1 cellular context compared by ENCODE assay signal in the genomic region with DNA sequence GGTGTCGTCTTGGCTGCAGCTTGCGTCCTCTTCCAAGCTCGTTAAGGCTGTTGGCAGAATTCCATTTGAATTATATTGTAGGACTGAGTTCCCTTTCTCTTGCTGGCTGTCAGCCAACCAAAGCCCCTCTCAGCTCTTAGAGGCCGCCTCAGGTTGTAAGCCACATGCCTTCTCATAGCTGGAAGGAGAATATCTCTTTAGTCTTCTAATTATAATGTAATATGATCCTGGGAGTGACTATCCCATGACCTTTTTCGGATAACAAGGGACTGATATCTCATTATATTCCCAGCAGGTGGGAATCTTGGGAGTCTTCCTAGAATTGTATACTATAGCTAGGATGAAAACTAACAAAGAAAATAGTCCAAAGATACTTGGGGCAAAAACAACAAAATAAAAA.
TF ChIP-seq lines count a peak whose summit lies in the region.

No MANE protein-coding gene starts in this region.

TF ChIP-seq in HEK293, 187 proteins besides CTCF, POLR2A, EP300 and RAD21 (continued from another document and continues in another):
- TF ChIP-seq, protein P1, sequence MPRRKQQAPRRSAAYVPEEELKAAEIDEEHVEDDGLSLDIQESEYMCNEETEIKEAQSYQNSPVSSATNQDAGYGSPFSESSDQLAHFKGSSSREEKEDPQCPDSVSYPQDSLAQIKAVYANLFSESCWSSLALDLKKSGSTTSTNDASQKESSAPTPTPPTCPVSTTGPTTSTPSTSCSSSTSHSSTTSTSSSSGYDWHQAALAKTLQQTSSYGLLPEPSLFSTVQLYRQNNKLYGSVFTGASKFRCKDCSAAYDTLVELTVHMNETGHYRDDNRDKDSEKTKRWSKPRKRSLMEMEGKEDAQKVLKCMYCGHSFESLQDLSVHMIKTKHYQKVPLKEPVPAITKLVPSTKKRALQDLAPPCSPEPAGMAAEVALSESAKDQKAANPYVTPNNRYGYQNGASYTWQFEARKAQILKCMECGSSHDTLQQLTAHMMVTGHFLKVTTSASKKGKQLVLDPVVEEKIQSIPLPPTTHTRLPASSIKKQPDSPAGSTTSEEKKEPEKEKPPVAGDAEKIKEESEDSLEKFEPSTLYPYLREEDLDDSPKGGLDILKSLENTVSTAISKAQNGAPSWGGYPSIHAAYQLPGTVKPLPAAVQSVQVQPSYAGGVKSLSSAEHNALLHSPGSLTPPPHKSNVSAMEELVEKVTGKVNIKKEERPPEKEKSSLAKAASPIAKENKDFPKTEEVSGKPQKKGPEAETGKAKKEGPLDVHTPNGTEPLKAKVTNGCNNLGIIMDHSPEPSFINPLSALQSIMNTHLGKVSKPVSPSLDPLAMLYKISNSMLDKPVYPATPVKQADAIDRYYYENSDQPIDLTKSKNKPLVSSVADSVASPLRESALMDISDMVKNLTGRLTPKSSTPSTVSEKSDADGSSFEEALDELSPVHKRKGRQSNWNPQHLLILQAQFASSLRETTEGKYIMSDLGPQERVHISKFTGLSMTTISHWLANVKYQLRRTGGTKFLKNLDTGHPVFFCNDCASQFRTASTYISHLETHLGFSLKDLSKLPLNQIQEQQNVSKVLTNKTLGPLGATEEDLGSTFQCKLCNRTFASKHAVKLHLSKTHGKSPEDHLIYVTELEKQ (tag by site-specific recombination; IDR thresholded peaks at IDR 0.05; ENCODE audit: borderline replicate concordance), result no peak
- TF ChIP-seq ZXDB (tag by site-specific recombination; IDR thresholded peaks at IDR 0.05) (0 out of 2 replicates have a peak, but pooled peaks have one; percentile 26), ZNF473 (tag by site-specific recombination; IDR thresholded peaks at IDR 0.05) (no peak), ZNF350 (tag by site-specific recombination; IDR thresholded peaks at IDR 0.05) (no peak), ZNF248 (tag by site-specific recombination; IDR thresholded peaks at IDR 0.05) (no peak), ZNF221 (tag by site-specific recombination; IDR thresholded peaks at IDR 0.05; ENCODE audit: borderline replicate concordance) (no peak), ZNF830 (tag by site-specific recombination; IDR thresholded peaks at IDR 0.05; ENCODE audit: low read depth) (no peak), ZNF843 (tag by site-specific recombination; IDR thresholded peaks at IDR 0.05) (peak; percentile 75), ZNF2 (tag by site-specific recombination; IDR thresholded peaks at IDR 0.05) (no peak), ZNF621 (tag by site-specific recombination; IDR thresholded peaks at IDR 0.05) (no peak), ZNF157 (tag by site-specific recombination; IDR thresholded peaks at IDR 0.05) (no peak), ZNF133 (tag by site-specific recombination; IDR thresholded peaks at IDR 0.05) (no peak), ZNF37A (tag by site-specific recombination; IDR thresholded peaks at IDR 0.05) (no peak), ZNF394 (tag by site-specific recombination; IDR thresholded peaks at IDR 0.05; ENCODE audit: borderline replicate concordance) (0 out of 2 replicates have a peak, but pooled peaks have one; percentile 29), ZFP69B (tag by site-specific recombination; IDR thresholded peaks at IDR 0.05) (no peak), SCRT1 (tag by site-specific recombination; IDR thresholded peaks at IDR 0.05; ENCODE audit: borderline replicate concordance) (no peak), ZNF138 (tag by site-specific recombination; IDR thresholded peaks at IDR 0.05; ENCODE audit: borderline replicate concordance) (no peak), ZNF792 (tag by site-specific recombination; IDR thresholded peaks at IDR 0.05) (no peak), ZFP3 (tag by site-specific recombination; IDR thresholded peaks at IDR 0.05; ENCODE audit: low read depth) (no peak), ZNF530 (tag by site-specific recombination; IDR thresholded peaks at IDR 0.05; ENCODE audit: low read depth) (no peak), SP7 (tag by site-specific recombination; IDR thresholded peaks at IDR 0.05) (peak; percentile 96), MZF1 (tag by site-specific recombination; IDR thresholded peaks at IDR 0.05; ENCODE audit: borderline replicate concordance) (no peak), ZNF664 (tag by site-specific recombination; IDR thresholded peaks at IDR 0.05) (no peak), ZNF366 (tag by site-specific recombination; conservative IDR thresholded peaks at IDR 0.05) (peak; percentile 81), ZNF501 (tag by site-specific recombination; IDR thresholded peaks at IDR 0.05) (no peak), ZNF571 (tag by site-specific recombination; IDR thresholded peaks at IDR 0.05) (no peak), ZNF777 (tag by site-specific recombination; IDR thresholded peaks at IDR 0.05; ENCODE audit: borderline replicate concordance) (no peak), ZEB2 (tag by site-specific recombination; IDR thresholded peaks at IDR 0.05) (0 out of 2 replicates have a peak, but pooled peaks have one; percentile 23)
- TF ChIP-seq, protein P2, sequence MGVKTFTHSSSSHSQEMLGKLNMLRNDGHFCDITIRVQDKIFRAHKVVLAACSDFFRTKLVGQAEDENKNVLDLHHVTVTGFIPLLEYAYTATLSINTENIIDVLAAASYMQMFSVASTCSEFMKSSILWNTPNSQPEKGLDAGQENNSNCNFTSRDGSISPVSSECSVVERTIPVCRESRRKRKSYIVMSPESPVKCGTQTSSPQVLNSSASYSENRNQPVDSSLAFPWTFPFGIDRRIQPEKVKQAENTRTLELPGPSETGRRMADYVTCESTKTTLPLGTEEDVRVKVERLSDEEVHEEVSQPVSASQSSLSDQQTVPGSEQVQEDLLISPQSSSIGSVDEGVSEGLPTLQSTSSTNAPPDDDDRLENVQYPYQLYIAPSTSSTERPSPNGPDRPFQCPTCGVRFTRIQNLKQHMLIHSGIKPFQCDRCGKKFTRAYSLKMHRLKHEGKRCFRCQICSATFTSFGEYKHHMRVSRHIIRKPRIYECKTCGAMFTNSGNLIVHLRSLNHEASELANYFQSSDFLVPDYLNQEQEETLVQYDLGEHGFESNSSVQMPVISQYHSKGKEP (tag by site-specific recombination; IDR thresholded peaks at IDR 0.05), result peak; percentile 28; the same call in 1 of the 2 replicates
- TF ChIP-seq, protein P3, sequence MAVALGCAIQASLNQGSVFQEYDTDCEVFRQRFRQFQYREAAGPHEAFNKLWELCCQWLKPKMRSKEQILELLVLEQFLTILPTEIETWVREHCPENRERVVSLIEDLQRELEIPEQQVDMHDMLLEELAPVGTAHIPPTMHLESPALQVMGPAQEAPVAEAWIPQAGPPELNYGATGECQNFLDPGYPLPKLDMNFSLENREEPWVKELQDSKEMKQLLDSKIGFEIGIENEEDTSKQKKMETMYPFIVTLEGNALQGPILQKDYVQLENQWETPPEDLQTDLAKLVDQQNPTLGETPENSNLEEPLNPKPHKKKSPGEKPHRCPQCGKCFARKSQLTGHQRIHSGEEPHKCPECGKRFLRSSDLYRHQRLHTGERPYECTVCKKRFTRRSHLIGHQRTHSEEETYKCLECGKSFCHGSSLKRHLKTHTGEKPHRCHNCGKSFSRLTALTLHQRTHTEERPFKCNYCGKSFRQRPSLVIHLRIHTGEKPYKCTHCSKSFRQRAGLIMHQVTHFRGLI (tag by site-specific recombination; IDR thresholded peaks at IDR 0.05), result no peak
- TF ChIP-seq, protein P4, sequence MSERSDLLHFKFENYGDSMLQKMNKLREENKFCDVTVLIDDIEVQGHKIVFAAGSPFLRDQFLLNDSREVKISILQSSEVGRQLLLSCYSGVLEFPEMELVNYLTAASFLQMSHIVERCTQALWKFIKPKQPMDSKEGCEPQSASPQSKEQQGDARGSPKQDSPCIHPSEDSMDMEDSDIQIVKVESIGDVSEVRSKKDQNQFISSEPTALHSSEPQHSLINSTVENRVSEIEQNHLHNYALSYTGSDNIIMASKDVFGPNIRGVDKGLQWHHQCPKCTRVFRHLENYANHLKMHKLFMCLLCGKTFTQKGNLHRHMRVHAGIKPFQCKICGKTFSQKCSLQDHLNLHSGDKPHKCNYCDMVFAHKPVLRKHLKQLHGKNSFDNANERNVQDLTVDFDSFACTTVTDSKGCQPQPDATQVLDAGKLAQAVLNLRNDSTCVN (tag by site-specific recombination; optimal IDR thresholded peaks at IDR 0.05), result no peak
- TF ChIP-seq, protein P5, sequence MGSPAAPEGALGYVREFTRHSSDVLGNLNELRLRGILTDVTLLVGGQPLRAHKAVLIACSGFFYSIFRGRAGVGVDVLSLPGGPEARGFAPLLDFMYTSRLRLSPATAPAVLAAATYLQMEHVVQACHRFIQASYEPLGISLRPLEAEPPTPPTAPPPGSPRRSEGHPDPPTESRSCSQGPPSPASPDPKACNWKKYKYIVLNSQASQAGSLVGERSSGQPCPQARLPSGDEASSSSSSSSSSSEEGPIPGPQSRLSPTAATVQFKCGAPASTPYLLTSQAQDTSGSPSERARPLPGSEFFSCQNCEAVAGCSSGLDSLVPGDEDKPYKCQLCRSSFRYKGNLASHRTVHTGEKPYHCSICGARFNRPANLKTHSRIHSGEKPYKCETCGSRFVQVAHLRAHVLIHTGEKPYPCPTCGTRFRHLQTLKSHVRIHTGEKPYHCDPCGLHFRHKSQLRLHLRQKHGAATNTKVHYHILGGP (tag by site-specific recombination; IDR thresholded peaks at IDR 0.05), result peak; percentile 74
- TF ChIP-seq, protein P6, sequence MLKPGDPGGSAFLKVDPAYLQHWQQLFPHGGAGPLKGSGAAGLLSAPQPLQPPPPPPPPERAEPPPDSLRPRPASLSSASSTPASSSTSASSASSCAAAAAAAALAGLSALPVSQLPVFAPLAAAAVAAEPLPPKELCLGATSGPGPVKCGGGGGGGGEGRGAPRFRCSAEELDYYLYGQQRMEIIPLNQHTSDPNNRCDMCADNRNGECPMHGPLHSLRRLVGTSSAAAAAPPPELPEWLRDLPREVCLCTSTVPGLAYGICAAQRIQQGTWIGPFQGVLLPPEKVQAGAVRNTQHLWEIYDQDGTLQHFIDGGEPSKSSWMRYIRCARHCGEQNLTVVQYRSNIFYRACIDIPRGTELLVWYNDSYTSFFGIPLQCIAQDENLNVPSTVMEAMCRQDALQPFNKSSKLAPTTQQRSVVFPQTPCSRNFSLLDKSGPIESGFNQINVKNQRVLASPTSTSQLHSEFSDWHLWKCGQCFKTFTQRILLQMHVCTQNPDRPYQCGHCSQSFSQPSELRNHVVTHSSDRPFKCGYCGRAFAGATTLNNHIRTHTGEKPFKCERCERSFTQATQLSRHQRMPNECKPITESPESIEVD (tag by site-specific recombination; IDR thresholded peaks at IDR 0.05), result peak; percentile 93
- TF ChIP-seq, protein P7, sequence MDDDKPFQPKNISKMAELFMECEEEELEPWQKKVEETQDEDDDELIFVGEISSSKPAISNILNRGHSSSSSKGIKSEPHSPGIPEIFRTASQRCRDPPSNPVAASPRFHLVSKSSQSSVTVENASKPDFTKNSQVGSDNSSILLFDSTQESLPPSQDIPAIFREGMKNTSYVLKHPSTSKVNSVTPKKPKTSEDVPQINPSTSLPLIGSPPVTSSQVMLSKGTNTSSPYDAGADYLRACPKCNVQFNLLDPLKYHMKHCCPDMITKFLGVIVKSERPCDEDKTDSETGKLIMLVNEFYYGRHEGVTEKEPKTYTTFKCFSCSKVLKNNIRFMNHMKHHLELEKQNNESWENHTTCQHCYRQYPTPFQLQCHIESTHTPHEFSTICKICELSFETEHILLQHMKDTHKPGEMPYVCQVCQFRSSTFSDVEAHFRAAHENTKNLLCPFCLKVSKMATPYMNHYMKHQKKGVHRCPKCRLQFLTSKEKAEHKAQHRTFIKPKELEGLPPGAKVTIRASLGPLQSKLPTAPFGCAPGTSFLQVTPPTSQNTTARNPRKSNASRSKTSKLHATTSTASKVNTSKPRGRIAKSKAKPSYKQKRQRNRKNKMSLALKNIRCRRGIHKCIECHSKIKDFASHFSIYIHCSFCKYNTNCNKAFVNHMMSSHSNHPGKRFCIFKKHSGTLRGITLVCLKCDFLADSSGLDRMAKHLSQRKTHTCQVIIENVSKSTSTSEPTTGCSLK (tag by site-specific recombination; IDR thresholded peaks at IDR 0.05), result no peak
- TF ChIP-seq, protein P8, sequence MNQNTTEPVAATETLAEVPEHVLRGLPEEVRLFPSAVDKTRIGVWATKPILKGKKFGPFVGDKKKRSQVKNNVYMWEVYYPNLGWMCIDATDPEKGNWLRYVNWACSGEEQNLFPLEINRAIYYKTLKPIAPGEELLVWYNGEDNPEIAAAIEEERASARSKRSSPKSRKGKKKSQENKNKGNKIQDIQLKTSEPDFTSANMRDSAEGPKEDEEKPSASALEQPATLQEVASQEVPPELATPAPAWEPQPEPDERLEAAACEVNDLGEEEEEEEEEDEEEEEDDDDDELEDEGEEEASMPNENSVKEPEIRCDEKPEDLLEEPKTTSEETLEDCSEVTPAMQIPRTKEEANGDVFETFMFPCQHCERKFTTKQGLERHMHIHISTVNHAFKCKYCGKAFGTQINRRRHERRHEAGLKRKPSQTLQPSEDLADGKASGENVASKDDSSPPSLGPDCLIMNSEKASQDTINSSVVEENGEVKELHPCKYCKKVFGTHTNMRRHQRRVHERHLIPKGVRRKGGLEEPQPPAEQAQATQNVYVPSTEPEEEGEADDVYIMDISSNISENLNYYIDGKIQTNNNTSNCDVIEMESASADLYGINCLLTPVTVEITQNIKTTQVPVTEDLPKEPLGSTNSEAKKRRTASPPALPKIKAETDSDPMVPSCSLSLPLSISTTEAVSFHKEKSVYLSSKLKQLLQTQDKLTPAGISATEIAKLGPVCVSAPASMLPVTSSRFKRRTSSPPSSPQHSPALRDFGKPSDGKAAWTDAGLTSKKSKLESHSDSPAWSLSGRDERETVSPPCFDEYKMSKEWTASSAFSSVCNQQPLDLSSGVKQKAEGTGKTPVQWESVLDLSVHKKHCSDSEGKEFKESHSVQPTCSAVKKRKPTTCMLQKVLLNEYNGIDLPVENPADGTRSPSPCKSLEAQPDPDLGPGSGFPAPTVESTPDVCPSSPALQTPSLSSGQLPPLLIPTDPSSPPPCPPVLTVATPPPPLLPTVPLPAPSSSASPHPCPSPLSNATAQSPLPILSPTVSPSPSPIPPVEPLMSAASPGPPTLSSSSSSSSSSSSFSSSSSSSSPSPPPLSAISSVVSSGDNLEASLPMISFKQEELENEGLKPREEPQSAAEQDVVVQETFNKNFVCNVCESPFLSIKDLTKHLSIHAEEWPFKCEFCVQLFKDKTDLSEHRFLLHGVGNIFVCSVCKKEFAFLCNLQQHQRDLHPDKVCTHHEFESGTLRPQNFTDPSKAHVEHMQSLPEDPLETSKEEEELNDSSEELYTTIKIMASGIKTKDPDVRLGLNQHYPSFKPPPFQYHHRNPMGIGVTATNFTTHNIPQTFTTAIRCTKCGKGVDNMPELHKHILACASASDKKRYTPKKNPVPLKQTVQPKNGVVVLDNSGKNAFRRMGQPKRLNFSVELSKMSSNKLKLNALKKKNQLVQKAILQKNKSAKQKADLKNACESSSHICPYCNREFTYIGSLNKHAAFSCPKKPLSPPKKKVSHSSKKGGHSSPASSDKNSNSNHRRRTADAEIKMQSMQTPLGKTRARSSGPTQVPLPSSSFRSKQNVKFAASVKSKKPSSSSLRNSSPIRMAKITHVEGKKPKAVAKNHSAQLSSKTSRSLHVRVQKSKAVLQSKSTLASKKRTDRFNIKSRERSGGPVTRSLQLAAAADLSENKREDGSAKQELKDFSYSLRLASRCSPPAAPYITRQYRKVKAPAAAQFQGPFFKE (tag by site-specific recombination; IDR thresholded peaks at IDR 0.05; ENCODE audit: borderline replicate concordance), result no peak
